7 cellular contexts compared by ENCODE assay signal in the genomic region with DNA sequence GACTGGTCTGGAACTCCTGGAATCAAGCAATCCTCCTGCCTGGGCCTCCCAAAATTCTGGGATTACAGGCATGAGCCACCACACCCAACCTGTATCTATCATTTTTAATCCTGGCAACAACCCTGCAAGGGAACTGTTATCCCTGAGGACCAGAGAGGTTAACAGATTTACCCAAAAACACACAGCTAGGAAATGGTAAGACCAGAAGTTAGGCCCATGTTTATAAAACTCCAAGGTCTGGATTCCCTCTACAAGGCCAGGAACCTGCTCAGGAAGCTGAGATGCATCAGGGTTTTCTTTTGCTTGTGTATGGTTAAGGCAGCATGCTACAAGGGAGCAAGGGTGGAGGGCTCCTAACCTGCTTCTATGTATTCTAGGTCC. TPM values are rescaled to one million over a fixed set of nuclear protein-coding genes. Genes with fewer than 3 reads are reported as not detected.
"Had no signal": no experiment of that assay in that cellular context is flagged by ENCODE, and none has a peak within 500 bp of the region (broad histone marks: within the 10 kb centered on the region; RNA-seq: fewer than 3 reads in every experiment).

No MANE protein-coding gene starts in this region.

- H3K9me3 ChIP-seq: HAP-1 had no signal

- ATAC-seq: HCT116 had no signal

- DNase-seq: GM23248, GOT3, H7, IMR-90, KBM-7 had no signal

- H3K4me1 ChIP-seq: HAP-1 had no signal

- H3K27ac ChIP-seq: GM23248 had no signal

- H3K4me3 ChIP-seq: GM23248, HAP-1 had no signal

- H3K36me3 ChIP-seq: HAP-1 had no signal

RNA-seq across cellular contexts. Expression of gene TTC39A, which starts 17.8 kb away (rescaled TPM):
- total RNA-seq: GM23248 had no signal
